17 cellular contexts compared by ENCODE assay signal in genomic region chr5:103374473-103374963, GRCh38.
A peak's percentile ranks its signal among the peaks of the same experiment; 100 is the strongest.
DNase-seq lines count a peak whose midpoint lies in the region; ATAC-seq and TF ChIP-seq lines count a peak whose summit lies in the region.
"Had no signal": no experiment of that assay in that cellular context is flagged by ENCODE, and none has a peak within 500 bp of the region (broad histone marks: within the 10 kb centered on the region; RNA-seq: fewer than 3 reads in every experiment).

No MANE protein-coding gene starts in this region.

- peak; percentile 11 for ATAC-seq in GM18867 (IDR thresholded peaks at IDR 0.05; ENCODE audit: unreplicated experiment)
- no peak for ATAC-seq in HG02852 (IDR thresholded peaks at IDR 0.05; ENCODE audit: unreplicated experiment)

- H3K9me2 ChIP-seq in SK-N-SH = no peaks in the 10 kb centered on the region

- H2AFZ ChIP-seq in SK-N-SH (ENCODE audit: low read depth) = no peak overlapping the region; the same call in 1 of the 2 replicates
- H2AFZ ChIP-seq: GM23248 had no signal

- intact Hi-C loops in dorsolateral prefrontal cortex (cut with DNase I) = loop anchor here in 1 of 2 donors (5.0 kb wide), 2 partner anchors 42 to 117 kb away; partner anchors contain the start of gene MACIR

- 16% methylated on average over 4 of the region's 4 CpGs for WGBS in SK-N-SH (ENCODE audit: low lambda C conversion rate)

- H3K27me3 ChIP-seq in SK-N-SH (ENCODE audit: insufficient read depth) (no peaks in the 10 kb centered on the region), dorsolateral prefrontal cortex (no peaks in the 10 kb centered on the region)
- H3K27me3 ChIP-seq: BLaER1 had no signal

- DNase-seq in SK-N-SH (no peak), dorsolateral prefrontal cortex (peak in 3 of 10 donors; percentile 45 to 61 (median 52)), occipital lobe (lab: John Stamatoyannopoulos, UW) (peak; percentile 24), NCI-H524 (lab: John Stamatoyannopoulos, UW) (no peak)
- DNase-seq in NK-92 treated with Interleukin-12 subunit alpha and Interleukin-12 subunit beta, amount 100 ng/mL, for 24 hours (lab: John Stamatoyannopoulos, UW) = no peak
- no peak for DNase-seq in activated T-cell treated with anti-CD3 and anti-CD28 coated beads, Interleukin-2, amount 50 U/mL, for 48 hours
- DNase-seq: 8988T; CD4-positive, alpha-beta memory T cell; DMS153; DMS79; GF-D8; GM23248; HCEC 1CT; IMR-90 had no signal

- no peak overlapping the region for H3K4me2 ChIP-seq in SK-N-SH
- H3K4me2 ChIP-seq: BLaER1 had no signal

- peak; percentile 12 to 59; a peak in 3 of 4 replicates for TF ChIP-seq EP300 in SK-N-SH (IDR thresholded peaks at IDR 0.05; ENCODE audit: borderline replicate concordance in 1 of 2, low read depth in 1 of 2, low read length in 1 of 2)

- H3K36me3 ChIP-seq in SK-N-SH (replicated peaks in 1 of 2; ENCODE audit: control insufficient read depth in 1 of 2, insufficient read depth in 2 of 2, low read length in 1 of 2) = no peaks in the 10 kb centered on the region
- H3K36me3 ChIP-seq: BLaER1 had no signal

- no peaks in the 10 kb centered on the region for H3K79me2 ChIP-seq in SK-N-SH (ENCODE audit: insufficient read depth)

- POLR2A ChIA-PET in SK-N-SH (lab: Yijun Ruan, JAX) = no interaction called here

- H4K20me1 ChIP-seq in SK-N-SH (ENCODE audit: insufficient read depth) = no peaks in the 10 kb centered on the region
- H4K20me1 ChIP-seq: BLaER1 had no signal

- peak overlapping the region in 1 of 2 experiments; percentile 86; a peak in 3 of 4 replicates for H3K27ac ChIP-seq in SK-N-SH (ENCODE audit: low read depth in 2 of 2, low read length in 1 of 2)
- peak overlapping the region in 41 of 59 donors; percentile 1 to 77 (median 55) for H3K27ac ChIP-seq in dorsolateral prefrontal cortex
- H3K27ac ChIP-seq: BLaER1, GM23248 had no signal

- no peak for TF ChIP-seq RAD21 in SK-N-SH (IDR thresholded peaks at IDR 0.05; ENCODE audit: low read length)

- no peaks in the 10 kb centered on the region for H3K9me3 ChIP-seq in SK-N-SH
- H3K9me3 ChIP-seq: BLaER1 had no signal

- CTCF ChIA-PET in SK-N-SH (lab: Yijun Ruan, JAX) = interaction anchor here (1.3 kb wide), 1 partner anchor 150 kb away, joined by 4 read pairs; no protein-coding TSS in a partner anchor

- peaks cover 9 to 22% of the 10 kb centered on the region in 2 experiments; a peak in 3 of 4 replicates for H3K4me1 ChIP-seq in SK-N-SH (ENCODE audit: control insufficient read depth in 1 of 2, insufficient read depth in 2 of 2, low read depth in 1 of 2, low read length in 1 of 2)
- H3K4me1 ChIP-seq: BLaER1 had no signal

- no peak overlapping the region for H3K4me3 ChIP-seq in SK-N-SH (ENCODE audit: low read depth in 2 of 2, low read length in 1 of 2)
- H3K4me3 ChIP-seq in dorsolateral prefrontal cortex = peak overlapping the region in 1 of 59 donors; percentile 18
- H3K4me3 ChIP-seq: BLaER1, GM23248 had no signal

- H3K9ac ChIP-seq in SK-N-SH = no peak overlapping the region
- H3K9ac ChIP-seq: BLaER1, GM23248 had no signal

- TF ChIP-seq CTCF in SK-N-SH (IDR thresholded peaks at IDR 0.05) = no peak
- TF ChIP-seq CTCF in dorsolateral prefrontal cortex (IDR thresholded peaks at IDR 0.05 in 54 of 56, conservative IDR thresholded peaks at IDR 0.05 in 2 of 56; ENCODE audit: low read depth in 1 of 56, partially characterized antibody in 56 of 56) = no peak

- H3F3A ChIP-seq in SK-N-SH (replicated peaks; ENCODE audit: insufficient read depth) = no peaks in the 10 kb centered on the region

TF ChIP-seq in SK-N-SH, 30 proteins besides CTCF, POLR2A, EP300 and RAD21:
- TF ChIP-seq RXRA (IDR thresholded peaks at IDR 0.05; ENCODE audit: borderline replicate concordance, low read depth) (0 out of 2 replicates have a peak, but pooled peaks have one; percentile 11), FOXM1 (IDR thresholded peaks at IDR 0.05; ENCODE audit: low read depth) (no peak), TCF12 (IDR thresholded peaks at IDR 0.05) (peak; percentile 57; the same call in 1 of the 2 replicates), USF2 (IDR thresholded peaks at IDR 0.05; ENCODE audit: borderline replicate concordance, low read depth, low read length) (no peak), FOXJ3 (CRISPR knock-in tag; IDR thresholded peaks at IDR 0.05) (no peak), GABPA (IDR thresholded peaks at IDR 0.05; ENCODE audit: low read depth) (no peak), PBX3 (IDR thresholded peaks at IDR 0.05) (peak; percentile 40)
